In genomic region chr14:104604461-104605449, GRCh38 we compare ENCODE assay signal across 8 cellular contexts. TPM values are rescaled to one million over a fixed set of nuclear protein-coding genes. Genes with fewer than 3 reads are reported as not detected.
DNase-seq lines count a peak whose midpoint lies in the region; ATAC-seq and TF ChIP-seq lines count a peak whose summit lies in the region.

Gene TMEM179 (minus strand): TSS chr14:104604772. CDS start chr14:104604741, 31 bp downstream.

- H3K4me3 Mint-ChIP-seq in osteocyte (ENCODE audit: unreplicated experiment), result peak within 1 kb of the TSS; percentile 51

- H3K27ac Mint-ChIP-seq in osteocyte (ENCODE audit: unreplicated experiment), result no peak within 1 kb of the TSS

- no peak within 1 kb of the TSS for H3K27ac ChIP-seq in foreskin keratinocyte

- no peaks in the 10 kb centered on the region for H3K9me3 Mint-ChIP-seq in osteocyte (ENCODE audit: unreplicated experiment)

- H3K27me3 ChIP-seq in foreskin keratinocyte, result peaks cover 33% of the 10 kb centered on the region

- TF ChIP-seq CTCF in GM13976 (IDR thresholded peaks at IDR 0.05; ENCODE audit: borderline replicate concordance, control extremely low read depth, extremely low read depth, insufficient read depth, missing control alignments), result no peak
- no peak for TF ChIP-seq CTCF in foreskin keratinocyte (conservative IDR thresholded peaks at IDR 0.05)
- TF ChIP-seq CTCF in osteocyte (IDR thresholded peaks at IDR 0.05), result no peak

- H3K4me1 ChIP-seq in foreskin keratinocyte, result no peaks in the 10 kb centered on the region

- peak; percentile 66 for ATAC-seq in foreskin keratinocyte
- ATAC-seq in GM18498 (IDR thresholded peaks at IDR 0.05; ENCODE audit: unreplicated experiment), result no peak
- ATAC-seq in HG03097 (IDR thresholded peaks at IDR 0.05; ENCODE audit: low FRiP score, unreplicated experiment), result no peak

- in situ Hi-C loops in GM13976 (cut with MboI; ENCODE audit: low sequenced_read_pairs, unreplicated experiment), result no loop called here

- peaks cover 38% of the 10 kb centered on the region for H3K27me3 Mint-ChIP-seq in osteocyte (ENCODE audit: unreplicated experiment)

- DNase-seq in GM13976 (ENCODE audit: low spot score) (peak; percentile 60), NCI-H774 (lab: John Stamatoyannopoulos, UW) (peak; percentile 65), foreskin keratinocyte (no peak), osteocyte (ENCODE audit: extremely low spot score, unreplicated experiment) (no peak), H4 (ENCODE audit: low spot score) (no peak)
- no peak for DNase-seq in central memory CD4-positive, alpha-beta T cell

- no peaks in the 10 kb centered on the region for H3K36me3 Mint-ChIP-seq in osteocyte (ENCODE audit: unreplicated experiment)

- H3K4me1 Mint-ChIP-seq in osteocyte (ENCODE audit: unreplicated experiment), result peaks cover 3% of the 10 kb centered on the region

RNA-seq across cellular contexts. Expression of gene TMEM179, which starts in this region (rescaled TPM):
- total RNA-seq in foreskin keratinocyte, result not detected in 2 replicates
- polyA plus RNA-seq in foreskin keratinocyte, result not detected in 2 replicates
- total RNA-seq in osteocyte, result not detected in 2 replicates
- not detected in 2 replicates for total RNA-seq in H4 (2014; rRNA removed; shearing (Covaris generic))

Comparison
In these comparisons a context has a peak if more than half of its experiments do, and no peak if none do; other contexts are left out.
1. Peak in ATAC-seq in foreskin keratinocyte; RNA of the gene not detected or under 1 TPM.
2. DNase-seq: peak in GM13976 (single experiment) and NCI-H774 (single experiment); none in foreskin keratinocyte (0 of 2), osteocyte (single experiment), central memory CD4-positive, alpha-beta T cell (single experiment) and H4 (single experiment).